24 cellular contexts compared by ENCODE assay signal in genomic region chr15:63351170-63351569, GRCh38. TPM values are rescaled to one million over a fixed set of nuclear protein-coding genes. Genes with fewer than 3 reads are reported as not detected.
A peak's percentile ranks its signal among the peaks of the same experiment; 100 is the strongest.
DNase-seq lines count a peak whose midpoint lies in the region; ATAC-seq and TF ChIP-seq lines count a peak whose summit lies in the region.
"Had no signal": no experiment of that assay in that cellular context is flagged by ENCODE, and none has a peak within 500 bp of the region (broad histone marks: within the 10 kb centered on the region; RNA-seq: fewer than 3 reads in every experiment).

No MANE protein-coding gene starts in this region.

- peak; percentile 82 for ATAC-seq in esophagus mucosa
- ATAC-seq: GM23338 had no signal

- TF ChIP-seq POLR2A in suprapubic skin (IDR thresholded peaks at IDR 0.05) (no peak), thyroid gland (IDR thresholded peaks at IDR 0.05) (no peak)

- 53% methylated on average over 4 of the region's 4 CpGs for WGBS in suprapubic skin
- 94 to 97% methylated on average over 4 of the region's 4 CpGs for WGBS in thyroid gland, 2 donors

- TF ChIP-seq CTCF in suprapubic skin (IDR thresholded peaks at IDR 0.05) (no peak), thyroid gland (IDR thresholded peaks at IDR 0.05) (no peak)

- H3K27ac ChIP-seq in suprapubic skin: peak overlapping the region; percentile 89
- H3K27ac ChIP-seq in thyroid gland: no peak overlapping the region
- H3K27ac ChIP-seq: BLaER1 treated with 17β-estradiol and CSF1 and Interleukin-3, amounts not matched to agents 10 nM and 100 nM; HL-60 had no signal

- H3K4me3 ChIP-seq in suprapubic skin: no peak overlapping the region
- H3K4me3 ChIP-seq in thyroid gland (replicated peaks in 1 of 3): no peak overlapping the region
- H3K4me3 ChIP-seq: BLaER1 treated with 17β-estradiol and CSF1 and Interleukin-3, amounts not matched to agents 10 nM and 100 nM; GM23338; HAP-1 had no signal

- H3K4me1 ChIP-seq in suprapubic skin (peaks cover 79% of the 10 kb centered on the region), thyroid gland (peaks cover 11 to 16% of the 10 kb centered on the region in 2 donors)
- H3K4me1 ChIP-seq: Caco-2, HAP-1 had no signal

- no peaks in the 10 kb centered on the region for H3K36me3 ChIP-seq in suprapubic skin
- H3K36me3 ChIP-seq in thyroid gland: no peaks in the 10 kb centered on the region
- H3K36me3 ChIP-seq: BLaER1 treated with 17β-estradiol and CSF1 and Interleukin-3, amounts not matched to agents 10 nM and 100 nM; HAP-1 had no signal

- DNase-seq in HT-29 (ENCODE audit: low spot score) (peak; percentile 65), mucosa of gallbladder (ENCODE audit: low spot score) (peak; percentile 72), suprapubic skin (ENCODE audit: low spot score in 2 of 2) (no peak), thyroid gland (no peak), UCSD-AML1 (lab: John Stamatoyannopoulos, UW; ENCODE audit: unreplicated experiment) (no peak), NCI-H2107 (lab: John Stamatoyannopoulos, UW) (no peak)
- DNase-seq: 8988T; Caco-2; CD4-positive, alpha-beta memory T cell; DMS 273 treated with DMSO at 0.1 percent for 48 hours; DMS79 treated with DMSO at 0.1 percent for 48 hours; KG1; NCI-H1105; NCI-H146; NCI-H2029 treated with DMSO at 0.1 percent for 48 hours; NCI-H446; NCI-H526 treated with DMSO at 0.1 percent for 48 hours; OCI-M1; Right ventricle myocardium superior had no signal

- H3K9me3 ChIP-seq in suprapubic skin (no peaks in the 10 kb centered on the region), thyroid gland (no peaks in the 10 kb centered on the region)
- H3K9me3 ChIP-seq: BLaER1 treated with 17β-estradiol and CSF1 and Interleukin-3, amounts not matched to agents 10 nM and 100 nM; Caco-2; HAP-1 had no signal

- no peak for TF ChIP-seq EP300 in suprapubic skin (IDR thresholded peaks at IDR 0.05)

- H3K27me3 ChIP-seq in suprapubic skin (no peaks in the 10 kb centered on the region), thyroid gland (no peaks in the 10 kb centered on the region)
- H3K27me3 ChIP-seq: BLaER1 treated with 17β-estradiol and CSF1 and Interleukin-3, amounts not matched to agents 10 nM and 100 nM had no signal

- intact Hi-C loops in thyroid gland (cut with DNase I): no loop called here

RNA-seq across cellular contexts. Expression of gene CA12, which starts 30.5 kb away (rescaled TPM):
- 60.0 and 64.9 TPM in 2 replicates for total RNA-seq in HT-29 (2014; rRNA removed; shearing (Covaris generic))
- total RNA-seq in esophagus mucosa: 138 TPM
- 20.5 TPM for total RNA-seq in mucosa of gallbladder
- total RNA-seq in suprapubic skin: 100 to 1,000 TPM; 292 to 338 (median 317) TPM
- total RNA-seq in thyroid gland: 10 to 100 TPM in 1 of 4 donors, 1 to 10 TPM in 2, under 1 TPM in 1; 0.33 to 21.9 (median 4.3) TPM
- total RNA-seq: CD4-positive, alpha-beta memory T cell had no signal

Comparison
In these comparisons a context has a peak if more than half of its experiments do, and no peak if none do; other contexts are left out.
1. DNase-seq: peak in HT-29 (single experiment) and mucosa of gallbladder (single experiment); none in suprapubic skin (0 of 2), thyroid gland (0 of 2), UCSD-AML1 (single experiment) and NCI-H2107 (single experiment).